ENCODE assay signal across 11 cellular contexts in the genomic region with DNA sequence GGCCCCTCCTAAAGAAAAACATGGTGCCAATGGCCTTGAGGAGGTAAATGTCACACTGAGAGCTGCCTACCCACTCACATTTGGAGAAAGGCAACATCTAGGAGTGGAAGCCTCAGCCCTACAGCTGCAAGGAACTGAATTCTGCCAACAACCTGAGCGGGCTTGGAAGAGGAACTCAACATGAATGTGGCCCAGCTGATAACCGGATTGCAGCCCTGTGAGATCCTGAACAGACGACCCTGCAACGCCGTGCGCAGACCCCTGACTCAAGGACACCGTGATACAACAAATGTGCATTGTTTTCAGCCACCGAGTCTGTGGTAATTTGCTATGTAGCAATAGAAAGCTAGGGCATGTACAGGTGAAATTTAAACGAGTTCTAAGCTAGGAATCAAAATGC.
"Had no signal": no experiment of that assay in that cellular context is flagged by ENCODE, and none has a peak within 500 bp of the region (broad histone marks: within the 10 kb centered on the region; RNA-seq: fewer than 3 reads in every experiment).

No MANE protein-coding gene starts in this region.

- H3K4me1 ChIP-seq: psoas muscle, sigmoid colon had no signal

- DNase-seq: activated CD4-positive, alpha-beta memory T cell treated with anti-CD3 and anti-CD28 coated beads for 36 hours; activated CD4-positive, alpha-beta T cell treated with anti-CD3 and anti-CD28 coated beads for 1 hour; activated gamma-delta T cell treated with Interleukin-2 at 50 U/mL for 16 hours; activated naive CD8-positive, alpha-beta T cell treated with anti-CD3 and anti-CD28 coated beads for 36 hours; activated T-cell treated with anti-CD3 and anti-CD28 coated beads, Interleukin-2, amount 50 U/mL, for 72 hours; mesendoderm; psoas muscle; sigmoid colon; stimulated activated CD4-positive, alpha-beta T cell treated with anti-CD3 and anti-CD28 coated beads, Interleukin-2, amount 100 ng/mL, for 24 hours; stimulated activated naive CD4-positive, alpha-beta T cell treated with Interleukin-2 at 50 U/mL for 16 hours had no signal

- H3K9me3 ChIP-seq: psoas muscle, sigmoid colon, suprapubic skin had no signal

- H3K4me3 ChIP-seq: psoas muscle, sigmoid colon, suprapubic skin had no signal

- H3K27me3 ChIP-seq: sigmoid colon, suprapubic skin had no signal

- H3K27ac ChIP-seq: psoas muscle, sigmoid colon, suprapubic skin had no signal

- H3K36me3 ChIP-seq: suprapubic skin had no signal
